In the genomic region with DNA sequence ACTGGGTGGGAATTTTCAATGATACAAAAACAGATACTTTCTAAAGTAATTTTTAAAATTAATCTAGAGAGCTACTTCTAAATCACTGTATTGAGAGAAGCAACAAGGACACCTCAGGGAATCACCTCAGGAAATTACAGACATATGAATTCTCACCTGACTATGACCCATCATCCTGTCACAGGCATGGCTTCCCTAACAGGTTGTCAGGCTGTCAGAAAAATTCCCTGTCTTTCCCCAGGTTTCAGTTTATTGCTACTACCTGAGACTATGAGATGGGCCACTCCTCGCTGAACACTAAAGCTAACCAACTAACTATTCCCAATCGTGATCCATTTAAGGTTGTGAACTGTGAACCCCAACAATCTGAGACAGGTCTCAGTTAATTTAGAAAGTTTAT, we compare ENCODE assay signal across 22 cellular contexts.
DNase-seq lines count a peak whose midpoint lies in the region; ATAC-seq, FAIRE-seq and TF ChIP-seq lines count a peak whose summit lies in the region.
"Had no signal": no experiment of that assay in that cellular context is flagged by ENCODE, and none has a peak within 500 bp of the region (broad histone marks: within the 10 kb centered on the region; RNA-seq: fewer than 3 reads in every experiment).

No MANE protein-coding gene starts in this region.

- no peaks in the 10 kb centered on the region for H3K79me2 ChIP-seq in keratinocyte (ENCODE audit: control insufficient read depth, insufficient read depth, low read length)
- H3K79me2 ChIP-seq in smooth muscle cell (ENCODE audit: low read depth): no peaks in the 10 kb centered on the region

- H3K9ac ChIP-seq in ES-I3 (ENCODE audit: low read depth, low read length) (peak overlapping the region; percentile 36; the same call in 1 of the 2 replicates), HUES6 (ENCODE audit: low read length) (peak overlapping the region; percentile 94), endodermal cell (ENCODE audit: extremely low read depth, low read length, poor library complexity, severe bottlenecking) (no peak overlapping the region), keratinocyte (ENCODE audit: control insufficient read depth, extremely low read depth, insufficient read depth, low read length) (no peak overlapping the region), smooth muscle cell (ENCODE audit: low read depth) (no peak overlapping the region)

- H3K27me3 ChIP-seq in HUES6 (ENCODE audit: control insufficient read depth, insufficient read depth, low read length) (no peaks in the 10 kb centered on the region), endodermal cell (ENCODE audit: control insufficient read depth, insufficient read depth, low read length, poor library complexity, severe bottlenecking) (no peaks in the 10 kb centered on the region), keratinocyte (ENCODE audit: control insufficient read depth, extremely low read depth, insufficient read depth, low read length) (no peaks in the 10 kb centered on the region), smooth muscle cell (ENCODE audit: low read depth) (peaks cover 3% of the 10 kb centered on the region)
- H3K27me3 ChIP-seq: BE2C, Peyer's patch had no signal

- H3K27ac ChIP-seq in HUES6 (ENCODE audit: low read depth, low read length): peak overlapping the region; percentile 85
- H3K27ac ChIP-seq in endodermal cell (ENCODE audit: low read depth, low read length): no peak overlapping the region
- H3K27ac ChIP-seq in keratinocyte (ENCODE audit: control insufficient read depth, insufficient read depth, low read length): no peak overlapping the region
- H3K27ac ChIP-seq in smooth muscle cell (ENCODE audit: low read depth): no peak overlapping the region
- H3K27ac ChIP-seq: HL-60, Peyer's patch had no signal

- TF ChIP-seq CTCF in endodermal cell (conservative IDR thresholded peaks at IDR 0.05): no peak
- TF ChIP-seq CTCF in keratinocyte (optimal IDR thresholded peaks at IDR 0.05 in 1 of 3, IDR thresholded peaks at IDR 0.05 in 1 of 3, conservative IDR thresholded peaks at IDR 0.05 in 1 of 3; ENCODE audit: extremely low read depth in 1 of 3, insufficient read depth in 2 of 3, low read length in 3 of 3): no peak
- no peak for TF ChIP-seq CTCF in CD14-positive monocyte (IDR thresholded peaks at IDR 0.05)
- TF ChIP-seq CTCF in smooth muscle cell (IDR thresholded peaks at IDR 0.05; ENCODE audit: borderline replicate concordance, insufficient read depth, poor library complexity, severe bottlenecking): no peak

- H3K4me1 ChIP-seq in ES-I3 (ENCODE audit: insufficient read depth, low read length) (peaks cover 35% of the 10 kb centered on the region), HUES6 (ENCODE audit: control insufficient read depth, insufficient read depth, low read length) (peaks cover 56% of the 10 kb centered on the region), endodermal cell (ENCODE audit: control insufficient read depth, insufficient read depth, low read length) (peaks cover 18% of the 10 kb centered on the region), keratinocyte (ENCODE audit: control insufficient read depth, extremely low read depth, insufficient read depth, low read length) (peaks cover 3% of the 10 kb centered on the region), smooth muscle cell (ENCODE audit: low read depth) (peaks cover 5% of the 10 kb centered on the region)
- H3K4me1 ChIP-seq: BE2C had no signal

- H3K9me1 ChIP-seq in keratinocyte (ENCODE audit: control insufficient read depth, extremely low read depth, insufficient read depth, low read length): no peaks in the 10 kb centered on the region

- 57 to 92% methylated on average over 2 of the region's 2 CpGs for WGBS in endodermal cell (ENCODE audit: insufficient coverage in 1 of 2, insufficient read length in 1 of 2), 2 experiments
- 69% methylated on average over 2 of the region's 2 CpGs for WGBS in smooth muscle cell (ENCODE audit: low lambda C conversion rate)

- H3K4me2 ChIP-seq in keratinocyte (ENCODE audit: control insufficient read depth, extremely low read depth, insufficient read depth, low read depth, low read length) (no peak overlapping the region), smooth muscle cell (no peak overlapping the region)

- no peaks in the 10 kb centered on the region for H3K9me3 Mint-ChIP-seq in endodermal cell
- H3K9me3 Mint-ChIP-seq in activated naive CD4-positive, alpha-beta T cell treated with anti-CD3 and anti-CD28 coated beads, Interleukin-2, amount 50 U/mL, for 72 hours: no peaks in the 10 kb centered on the region
- H3K9me3 Mint-ChIP-seq in CD14-positive monocyte: peaks cover 0 to 2% (median 0%) of the 10 kb centered on the region in 7 donors
- H3K9me3 Mint-ChIP-seq: CD4-positive, alpha-beta T cell had no signal

- H3K9me3 ChIP-seq in ES-I3 (ENCODE audit: control insufficient read depth, insufficient read depth, low read length) (no peaks in the 10 kb centered on the region), HUES6 (ENCODE audit: control insufficient read depth, insufficient read depth, low read depth, low read length) (peaks cover 1% of the 10 kb centered on the region; the same call in 1 of the 2 replicates), endodermal cell (ENCODE audit: control insufficient read depth, low read length) (peaks cover 7% of the 10 kb centered on the region), keratinocyte (ENCODE audit: control insufficient read depth, low read depth, low read length) (no peaks in the 10 kb centered on the region), smooth muscle cell (replicated peaks; ENCODE audit: low read depth) (no peaks in the 10 kb centered on the region)
- H3K9me3 ChIP-seq: BE2C, Caco-2, Peyer's patch had no signal

- no peaks in the 10 kb centered on the region for H3K36me3 Mint-ChIP-seq in endodermal cell (ENCODE audit: low read depth)
- H3K36me3 Mint-ChIP-seq in activated naive CD4-positive, alpha-beta T cell treated with anti-CD3 and anti-CD28 coated beads, Interleukin-2, amount 50 U/mL, for 72 hours: no peaks in the 10 kb centered on the region
- H3K36me3 Mint-ChIP-seq in CD14-positive monocyte: no peaks in the 10 kb centered on the region

- H3K4me3 ChIP-seq in HUES6 (ENCODE audit: low read depth, low read length) (peak overlapping the region; percentile 40; the same call in 1 of the 2 replicates), endodermal cell (ENCODE audit: low read length) (no peak overlapping the region), keratinocyte (ENCODE audit: control insufficient read depth in 2 of 3, extremely low read depth in 1 of 3, insufficient read depth in 2 of 3, low read depth in 1 of 3, low read length in 3 of 3) (no peak overlapping the region), smooth muscle cell (no peak overlapping the region)
- H3K4me3 ChIP-seq: Peyer's patch had no signal

- dilution Hi-C loops in keratinocyte (cut with MboI; ENCODE audit: extremely low pct_ligation_motif_present, low sequenced_read_pairs): no loop called here

- intact Hi-C loops in CD14-positive monocyte (cut with micrococcal nuclease): no loop called here

- no peaks in the 10 kb centered on the region for H3K27me3 Mint-ChIP-seq in endodermal cell (ENCODE audit: insufficient read depth)
- H3K27me3 Mint-ChIP-seq in CD14-positive monocyte (ENCODE audit: low read depth in 3 of 3): no peaks in the 10 kb centered on the region
- H3K27me3 Mint-ChIP-seq: CD4-positive, alpha-beta T cell had no signal

- H2AFZ ChIP-seq in keratinocyte (ENCODE audit: control insufficient read depth, low read length) (peak overlapping the region; percentile 38), smooth muscle cell (ENCODE audit: low read depth) (no peak overlapping the region)

- no peaks in the 10 kb centered on the region for H4K20me1 ChIP-seq in keratinocyte (ENCODE audit: control insufficient read depth, extremely low read depth, insufficient read depth, low read length)
- no peaks in the 10 kb centered on the region for H4K20me1 ChIP-seq in smooth muscle cell (ENCODE audit: low read depth)

- H3K36me3 ChIP-seq in ES-I3 (ENCODE audit: insufficient read depth, low read length) (no peaks in the 10 kb centered on the region), HUES6 (ENCODE audit: control insufficient read depth, insufficient read depth, low read length) (no peaks in the 10 kb centered on the region), endodermal cell (ENCODE audit: control insufficient read depth, insufficient read depth, low read length) (no peaks in the 10 kb centered on the region), keratinocyte (ENCODE audit: control insufficient read depth in 2 of 2, extremely low read depth in 1 of 2, insufficient read depth in 2 of 2, low read length in 2 of 2) (no peaks in the 10 kb centered on the region), smooth muscle cell (ENCODE audit: low read depth) (no peaks in the 10 kb centered on the region)
- H3K36me3 ChIP-seq: BE2C, Peyer's patch had no signal

- H3F3A ChIP-seq in smooth muscle cell (ENCODE audit: low read depth): no peaks in the 10 kb centered on the region

- H3K27ac Mint-ChIP-seq in endodermal cell (peak overlapping the region; percentile 92), CD14-positive monocyte (no peak overlapping the region)
- no peak overlapping the region for H3K27ac Mint-ChIP-seq in activated naive CD4-positive, alpha-beta T cell treated with anti-CD3 and anti-CD28 coated beads, Interleukin-2, amount 50 U/mL, for 72 hours
- H3K27ac Mint-ChIP-seq: CD4-positive, alpha-beta T cell had no signal

- H3K4me1 Mint-ChIP-seq in endodermal cell (peaks cover 63% of the 10 kb centered on the region), CD14-positive monocyte (peaks cover 23% of the 10 kb centered on the region)

- DNase-seq in endodermal cell: no peak
- DNase-seq in keratinocyte (ENCODE audit: low read depth, low spot score): no peak
- no peak for DNase-seq in activated naive CD4-positive, alpha-beta T cell treated with anti-CD3 and anti-CD28 coated beads, Interleukin-2, amount 50 U/mL, for 72 hours (ENCODE audit: low spot score in 2 of 2)
- no peak for DNase-seq in CD14-positive monocyte (ENCODE audit: low spot score)
- no peak for DNase-seq in smooth muscle cell (lab: John Stamatoyannopoulos, UW; ENCODE audit: unreplicated experiment)
- DNase-seq: BE2C; Caco-2; CD4-positive, alpha-beta T cell; GDM1; KBM-7; NCI-H1105 treated with DMSO at 0.1 percent for 48 hours; NCI-H1694 treated with DMSO at 0.1 percent for 48 hours; NCI-H510A; NCI-H748 treated with DMSO at 0.1 percent for 48 hours; NK-92 treated with Interleukin-12 subunit alpha and Interleukin-12 subunit beta, amount 100 ng/mL, for 24 hours; Peyer's patch; Right ventricle myocardium superior had no signal

- ATAC-seq in activated naive CD4-positive, alpha-beta T cell treated with anti-CD3 and anti-CD28 coated beads, Interleukin-2, amount 50 U/mL, for 72 hours: no peak
- no peak for ATAC-seq in GM18511 (IDR thresholded peaks at IDR 0.05; ENCODE audit: unreplicated experiment)

- H3K4me3 Mint-ChIP-seq in endodermal cell: peak overlapping the region; percentile 38
- H3K4me3 Mint-ChIP-seq in CD14-positive monocyte: no peak overlapping the region
- H3K4me3 Mint-ChIP-seq: CD4-positive, alpha-beta T cell had no signal

- FAIRE-seq in keratinocyte (lab: Jason Lieb, UNC): no peak
- FAIRE-seq: HTR-8/SVneo had no signal

Comparison
In these comparisons a context has a peak if more than half of its experiments do, and no peak if none do; other contexts are left out.
1. H3K9ac ChIP-seq: peak in ES-I3 (single experiment) and HUES6 (single experiment); none in endodermal cell (single experiment), keratinocyte (single experiment) and smooth muscle cell (single experiment).